In the genomic region with DNA sequence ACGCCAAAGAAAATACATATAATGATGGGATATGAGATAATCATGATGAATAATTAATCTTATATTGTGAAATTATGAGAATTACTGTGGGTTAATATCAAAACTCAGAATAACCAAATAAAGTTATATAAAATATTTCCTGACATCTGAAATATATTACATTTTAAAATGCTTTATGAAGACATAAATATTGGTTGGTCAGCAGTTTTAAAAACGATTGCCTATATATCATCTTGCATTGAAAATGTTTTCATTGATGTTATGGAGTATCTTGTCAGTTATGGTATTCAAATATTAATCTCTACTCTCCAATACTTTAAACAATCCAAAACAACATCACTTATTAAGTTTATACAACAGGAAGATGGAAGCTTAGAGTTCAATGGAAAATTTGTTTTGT, we compare ENCODE assay signal across 34 cellular contexts.
"Had no signal": no experiment of that assay in that cellular context is flagged by ENCODE, and none has a peak within 500 bp of the region (broad histone marks: within the 10 kb centered on the region; RNA-seq: fewer than 3 reads in every experiment).

No MANE protein-coding gene starts in this region.

- H3K36me3 ChIP-seq: MG63 had no signal

- DNase-seq: Kasumi-1, MG63, MM.1S, MV-4-11, NCI-H1048, NCI-H1092, NCI-H1092 treated with DMSO at 0.1 percent for 48 hours, NCI-H1105, NCI-H1105 treated with DMSO at 0.1 percent for 48 hours, NCI-H1417, NCI-H1417 treated with DMSO at 0.1 percent for 48 hours, NCI-H1436, NCI-H1436 treated with DMSO at 0.1 percent for 48 hours, NCI-H146, NCI-H1694, NCI-H1694 treated with DMSO at 0.1 percent for 48 hours, NCI-H187, NCI-H187 treated with DMSO at 0.1 percent for 48 hours, NCI-H1930, NCI-H2029, NCI-H2029 treated with DMSO at 0.1 percent for 48 hours, NCI-H2081, NCI-H2081 treated with DMSO at 0.1 percent for 48 hours, NCI-H2107, NCI-H2171, NCI-H2227 treated with DMSO at 0.1 percent for 48 hours, NCI-H226, NCI-H345, NCI-H446, NCI-H446 treated with DMSO at 0.1 percent for 48 hours, NCI-H510A, NCI-H510A treated with DMSO at 0.1 percent for 48 hours, NCI-H524, NCI-H524 treated with DMSO at 0.1 percent for 48 hours had no signal

- H3K9me3 ChIP-seq: MG63 had no signal

- H3K4me3 ChIP-seq: MG63 had no signal

- H3K27me3 ChIP-seq: MG63 had no signal
